ENCODE assay signal across 8 cellular contexts in genomic region chr3:128076783-128077624, GRCh38. TPM values are rescaled to one million over a fixed set of nuclear protein-coding genes. Genes with fewer than 3 reads are reported as not detected.
DNase-seq lines count a peak whose midpoint lies in the region; ATAC-seq and TF ChIP-seq lines count a peak whose summit lies in the region.

No MANE protein-coding gene starts in this region.

- TF ChIP-seq CTCF in GM10266 (IDR thresholded peaks at IDR 0.05; ENCODE audit: control insufficient read depth, insufficient read depth, low read depth, missing control alignments) (no peak), endodermal cell (conservative IDR thresholded peaks at IDR 0.05) (no peak), transverse colon (IDR thresholded peaks at IDR 0.05) (no peak), foreskin keratinocyte (conservative IDR thresholded peaks at IDR 0.05) (no peak)

- no peak for ATAC-seq in foreskin keratinocyte

- H3K4me1 ChIP-seq in endodermal cell (ENCODE audit: control insufficient read depth, insufficient read depth, low read length) (peaks cover 3% of the 10 kb centered on the region), mucosa of stomach (ENCODE audit: control insufficient read depth, insufficient read depth, low read length) (peaks cover 22% of the 10 kb centered on the region), transverse colon (peaks cover 8 to 33% (median 30%) of the 10 kb centered on the region in 4 donors), foreskin keratinocyte (peaks cover 10% of the 10 kb centered on the region)

- H3K9me3 Mint-ChIP-seq in endodermal cell: no peaks in the 10 kb centered on the region

- H3K9me3 ChIP-seq in endodermal cell (ENCODE audit: control insufficient read depth, low read length) (no peaks in the 10 kb centered on the region), mucosa of stomach (ENCODE audit: control insufficient read depth, low read length) (no peaks in the 10 kb centered on the region), transverse colon (no peaks in the 10 kb centered on the region)

- peak overlapping the region; percentile 58 for H3K4me3 Mint-ChIP-seq in endodermal cell

- DNase-seq in GM10266 (ENCODE audit: extremely low spot score) (peak; percentile 49), T-helper 9 cell (peak; percentile 37), endodermal cell (no peak), transverse colon (peak; percentile 34), NCI-H226 (no peak), NCI-H2227 treated with DMSO at 0.1 percent for 48 hours (lab: John Stamatoyannopoulos, UW) (no peak), foreskin keratinocyte (no peak)

- TF ChIP-seq EP300 in transverse colon (IDR thresholded peaks at IDR 0.05; ENCODE audit: low read depth): no peak

- intact Hi-C loops in transverse colon (cut with DNase I; ENCODE audit: low total_unique reads): no loop called here

- H3K27me3 ChIP-seq in endodermal cell (ENCODE audit: control insufficient read depth, insufficient read depth, low read length, poor library complexity, severe bottlenecking) (no peaks in the 10 kb centered on the region), mucosa of stomach (ENCODE audit: control insufficient read depth, insufficient read depth, low read length) (no peaks in the 10 kb centered on the region), transverse colon (peaks cover 4% of the 10 kb centered on the region), foreskin keratinocyte (no peaks in the 10 kb centered on the region)

- 23 to 25% methylated on average over 26 to 72 of the region's 72 CpGs for WGBS in endodermal cell (ENCODE audit: insufficient coverage in 1 of 2, insufficient read length in 1 of 2), 2 experiments
- WGBS in transverse colon (ENCODE audit: low coverage in 1 of 2), 2 donors: 18% methylated on average over 23 of the region's 72 CpGs; no CpG with 5 or more reads in 1 of the 2 donors

- H3K27ac Mint-ChIP-seq in endodermal cell: no peak overlapping the region

- peaks cover 31% of the 10 kb centered on the region for H3K36me3 ChIP-seq in endodermal cell (ENCODE audit: control insufficient read depth, insufficient read depth, low read length)
- H3K36me3 ChIP-seq in mucosa of stomach (ENCODE audit: control insufficient read depth, insufficient read depth, low read length): peaks cover 8% of the 10 kb centered on the region
- no peaks in the 10 kb centered on the region for H3K36me3 ChIP-seq in transverse colon

- H3K4me1 Mint-ChIP-seq in endodermal cell: peaks cover 5% of the 10 kb centered on the region

- H3K4me3 ChIP-seq in endodermal cell (ENCODE audit: low read length) (no peak overlapping the region), mucosa of stomach (ENCODE audit: low read length) (no peak overlapping the region), transverse colon (peak overlapping the region in 3 of 4 donors; percentile 27 to 54 (median 41))

- H3K9ac ChIP-seq in endodermal cell (ENCODE audit: extremely low read depth, low read length, poor library complexity, severe bottlenecking) (no peak overlapping the region), mucosa of stomach (ENCODE audit: low read length) (peak overlapping the region; percentile 46)

- peaks cover 36% of the 10 kb centered on the region for H3K36me3 Mint-ChIP-seq in endodermal cell (ENCODE audit: low read depth)

- H3K27ac ChIP-seq in endodermal cell (ENCODE audit: low read depth, low read length) (no peak overlapping the region), transverse colon (peak overlapping the region in 2 of 4 donors; percentile 1 to 71), foreskin keratinocyte (no peak overlapping the region)

- no peak for TF ChIP-seq POLR2A in transverse colon (IDR thresholded peaks at IDR 0.05)

- in situ Hi-C loops in transverse colon (cut with MboI; ENCODE audit: low pct_ligation_motif_present in 1 of 4, low pct_unique_long_range_greater_than_20kb in 1 of 4, low sequenced_read_pairs in 3 of 4): loop anchor here in 3 of 4 donors (25.0 kb wide), 3 partner anchors 410 to 535 kb away; partner anchors contain the start of gene GATA2 (in 1 of the 3)

- H3K27me3 Mint-ChIP-seq in endodermal cell (ENCODE audit: insufficient read depth): peaks cover 14% of the 10 kb centered on the region

RNA-seq across cellular contexts. Expression of gene SEC61A1, which starts 24.8 kb away (rescaled TPM):
- total RNA-seq in endodermal cell: 100 to 1,000 TPM; 152 to 174 TPM
- 127 TPM for polyA plus RNA-seq in endodermal cell (2013, experiment 1 of 2)
- 122 TPM for polyA plus RNA-seq in endodermal cell (2013, experiment 2 of 2)
- 100 to 1,000 TPM in 3 of 4 donors, 10 to 100 TPM in 1; 86.6 to 116 (median 115) TPM for total RNA-seq in transverse colon
- 219 and 254 TPM in 2 replicates for total RNA-seq in foreskin keratinocyte
- 185 and 203 TPM in 2 replicates for polyA plus RNA-seq in foreskin keratinocyte

RNA-seq across cellular contexts. Expression of gene RUVBL1, which starts 46.6 kb away (rescaled TPM):
- 10 to 100 TPM; 81.2 to 91.1 TPM for total RNA-seq in endodermal cell
- 95.6 TPM for polyA plus RNA-seq in endodermal cell (2013, experiment 1 of 2)
- polyA plus RNA-seq in endodermal cell (2013, experiment 2 of 2): 92.5 TPM
- total RNA-seq in transverse colon: 10 to 100 TPM in 2 of 4 donors, 1 to 10 TPM in 1, not detected in 1; 1.4 to 16.4 (median 10.1) TPM
- 98.5 and 114 TPM in 2 replicates for total RNA-seq in foreskin keratinocyte
- polyA plus RNA-seq in foreskin keratinocyte: 99.4 and 119 TPM in 2 replicates

Comparison
In these comparisons a context has a peak if more than half of its experiments do, and no peak if none do; other contexts are left out.
1. DNase-seq: peak in GM10266 (single experiment), T-helper 9 cell (single experiment) and transverse colon (single experiment); none in endodermal cell (single experiment), NCI-H226 (single experiment), NCI-H2227 treated with DMSO at 0.1 percent for 48 hours (single experiment) and foreskin keratinocyte (0 of 2).
2. H3K4me3 ChIP-seq: peak in transverse colon (3 of 4); none in endodermal cell (single experiment) and mucosa of stomach (single experiment).